In the genomic region with DNA sequence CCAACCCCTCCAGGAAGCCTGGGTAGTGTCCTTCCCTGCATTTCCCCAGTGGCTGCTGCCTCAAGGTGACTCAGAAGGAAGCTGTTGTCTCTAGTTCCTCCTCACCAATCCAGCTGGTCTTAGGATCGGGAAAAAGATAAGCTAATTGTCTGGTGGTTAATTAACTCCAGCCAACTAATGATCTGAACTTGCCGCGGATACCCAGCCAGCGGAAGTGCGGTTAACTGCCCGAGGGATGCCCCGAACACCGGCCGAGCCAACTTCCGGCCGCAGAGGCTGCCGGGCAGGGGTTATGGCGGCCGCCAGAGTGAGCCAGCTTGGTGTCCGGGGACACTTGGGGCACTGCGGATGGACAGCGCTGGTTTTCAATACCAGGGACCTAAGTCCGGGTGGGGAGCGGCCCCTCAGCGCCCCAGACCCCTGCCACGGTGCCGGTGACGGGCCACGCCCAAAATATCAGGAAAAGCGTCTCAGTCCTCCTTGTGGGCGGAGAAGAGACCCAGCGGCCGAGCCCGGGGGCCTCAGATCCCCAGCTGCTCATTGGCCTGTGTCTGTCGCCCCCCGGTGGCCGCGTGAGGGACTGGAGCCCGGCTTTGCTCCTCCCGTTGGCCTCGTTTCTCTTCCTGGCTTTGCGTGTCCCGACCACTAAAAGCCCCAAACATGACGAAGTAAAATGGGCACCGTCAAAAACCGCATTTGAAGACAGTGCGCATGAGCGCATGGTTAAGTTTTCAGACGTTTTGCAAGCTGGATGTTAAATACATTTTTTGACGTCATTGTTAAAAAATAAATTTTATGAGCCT, we compare ENCODE assay signal across 1 cellular context.
TF ChIP-seq lines count a peak whose summit lies in the region.

No MANE protein-coding gene starts in this region.

TF ChIP-seq in SK-N-SH, 30 proteins besides CTCF, POLR2A, EP300 and RAD21:
- TF ChIP-seq, protein P1, sequence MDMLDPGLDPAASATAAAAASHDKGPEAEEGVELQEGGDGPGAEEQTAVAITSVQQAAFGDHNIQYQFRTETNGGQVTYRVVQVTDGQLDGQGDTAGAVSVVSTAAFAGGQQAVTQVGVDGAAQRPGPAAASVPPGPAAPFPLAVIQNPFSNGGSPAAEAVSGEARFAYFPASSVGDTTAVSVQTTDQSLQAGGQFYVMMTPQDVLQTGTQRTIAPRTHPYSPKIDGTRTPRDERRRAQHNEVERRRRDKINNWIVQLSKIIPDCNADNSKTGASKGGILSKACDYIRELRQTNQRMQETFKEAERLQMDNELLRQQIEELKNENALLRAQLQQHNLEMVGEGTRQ (IDR thresholded peaks at IDR 0.05; ENCODE audit: borderline replicate concordance, low read depth, low read length) = no peak
- 0 out of 2 replicates have a peak, but pooled peaks have one; percentile 46 for TF ChIP-seq FOXM1 (IDR thresholded peaks at IDR 0.05; ENCODE audit: low read depth)
- TF ChIP-seq FOXJ3 (CRISPR knock-in tag; IDR thresholded peaks at IDR 0.05) = no peak
- TF ChIP-seq, protein P2, sequence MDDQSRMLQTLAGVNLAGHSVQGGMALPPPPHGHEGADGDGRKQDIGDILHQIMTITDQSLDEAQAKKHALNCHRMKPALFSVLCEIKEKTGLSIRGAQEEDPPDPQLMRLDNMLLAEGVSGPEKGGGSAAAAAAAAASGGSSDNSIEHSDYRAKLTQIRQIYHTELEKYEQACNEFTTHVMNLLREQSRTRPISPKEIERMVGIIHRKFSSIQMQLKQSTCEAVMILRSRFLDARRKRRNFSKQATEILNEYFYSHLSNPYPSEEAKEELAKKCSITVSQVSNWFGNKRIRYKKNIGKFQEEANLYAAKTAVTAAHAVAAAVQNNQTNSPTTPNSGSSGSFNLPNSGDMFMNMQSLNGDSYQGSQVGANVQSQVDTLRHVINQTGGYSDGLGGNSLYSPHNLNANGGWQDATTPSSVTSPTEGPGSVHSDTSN (IDR thresholded peaks at IDR 0.05) = no peak
- TF ChIP-seq EZH2phosphoT487 (IDR thresholded peaks at IDR 0.05; ENCODE audit: borderline replicate concordance, low read depth) = no peak
- peak; percentile 48; the same call in 1 of the 2 replicates for TF ChIP-seq GATA2 (CRISPR knock-in tag; IDR thresholded peaks at IDR 0.05)
- peak; percentile 36; the same call in 1 of the 2 replicates for TF ChIP-seq NFIC (IDR thresholded peaks at IDR 0.05; ENCODE audit: borderline replicate concordance)
- 0 out of 2 replicates have a peak, but pooled peaks have one; percentile 3 for TF ChIP-seq RFX5 (IDR thresholded peaks at IDR 0.05; ENCODE audit: low read length)
- TF ChIP-seq SIN3A (IDR thresholded peaks at IDR 0.05; ENCODE audit: borderline replicate concordance, low read depth, low read length) = no peak
- TF ChIP-seq TAF1 (IDR thresholded peaks at IDR 0.05; ENCODE audit: borderline replicate concordance, low read depth, low read length) = peak; percentile 93
- TF ChIP-seq JUND (IDR thresholded peaks at IDR 0.05) = no peak
- peak; percentile 86 for TF ChIP-seq SMC3 (IDR thresholded peaks at IDR 0.05; ENCODE audit: low read depth, low read length)
- TF ChIP-seq FOSL2 (IDR thresholded peaks at IDR 0.05; ENCODE audit: borderline replicate concordance, low read depth) = no peak
- peak; percentile 65; the same call in 1 of the 2 replicates for TF ChIP-seq MAX (IDR thresholded peaks at IDR 0.05; ENCODE audit: low read depth)
- TF ChIP-seq TEAD4 (IDR thresholded peaks at IDR 0.05; ENCODE audit: borderline replicate concordance, insufficient read depth) = 0 out of 2 replicates have a peak, but pooled peaks have one; percentile 8
- no peak for TF ChIP-seq ZBTB33 (IDR thresholded peaks at IDR 0.05; ENCODE audit: borderline replicate concordance, low read depth)
- peak; percentile 94 for TF ChIP-seq POLR2AphosphoS5 (IDR thresholded peaks at IDR 0.05; ENCODE audit: low read depth, low read length)
- TF ChIP-seq CHD2 (IDR thresholded peaks at IDR 0.05; ENCODE audit: low read length, partially characterized antibody) = peak; percentile 61
- peak; percentile 93 for TF ChIP-seq GABPA (IDR thresholded peaks at IDR 0.05; ENCODE audit: low read depth)
- peak; percentile 41 for TF ChIP-seq TCF12 (IDR thresholded peaks at IDR 0.05)
- TF ChIP-seq MXI1 (IDR thresholded peaks at IDR 0.05; ENCODE audit: low read depth, low read length) = peak; percentile 19
- peak; percentile 98 for TF ChIP-seq YY1 (IDR thresholded peaks at IDR 0.05; ENCODE audit: low read depth)
- no peak for TF ChIP-seq MEF2A (IDR thresholded peaks at IDR 0.05; ENCODE audit: borderline replicate concordance, low read depth)
- no peak for TF ChIP-seq USF1 (IDR thresholded peaks at IDR 0.05; ENCODE audit: borderline replicate concordance, low read depth)
- TF ChIP-seq NRF1 (IDR thresholded peaks at IDR 0.05; ENCODE audit: low read depth, low read length) = peak; percentile 44; the same call in 1 of the 2 replicates
- peak; percentile 46; the same call in 1 of the 2 replicates for TF ChIP-seq RCOR1 (IDR thresholded peaks at IDR 0.05; ENCODE audit: low read length)
- no peak for TF ChIP-seq IRF3 (IDR thresholded peaks at IDR 0.05; ENCODE audit: low read depth, low read length)
- peak; percentile 78; the same call in 1 of the 2 replicates for TF ChIP-seq RXRA (IDR thresholded peaks at IDR 0.05; ENCODE audit: borderline replicate concordance, low read depth)
- peak; percentile 59; the same call in 1 of the 2 replicates for TF ChIP-seq ELF1 (IDR thresholded peaks at IDR 0.05)
- no peak; the same call in 1 of the 2 replicates for TF ChIP-seq REST (IDR thresholded peaks at IDR 0.05; ENCODE audit: low read depth, low read length)
